ENCODE assay signal across 8 cellular contexts in the genomic region with DNA sequence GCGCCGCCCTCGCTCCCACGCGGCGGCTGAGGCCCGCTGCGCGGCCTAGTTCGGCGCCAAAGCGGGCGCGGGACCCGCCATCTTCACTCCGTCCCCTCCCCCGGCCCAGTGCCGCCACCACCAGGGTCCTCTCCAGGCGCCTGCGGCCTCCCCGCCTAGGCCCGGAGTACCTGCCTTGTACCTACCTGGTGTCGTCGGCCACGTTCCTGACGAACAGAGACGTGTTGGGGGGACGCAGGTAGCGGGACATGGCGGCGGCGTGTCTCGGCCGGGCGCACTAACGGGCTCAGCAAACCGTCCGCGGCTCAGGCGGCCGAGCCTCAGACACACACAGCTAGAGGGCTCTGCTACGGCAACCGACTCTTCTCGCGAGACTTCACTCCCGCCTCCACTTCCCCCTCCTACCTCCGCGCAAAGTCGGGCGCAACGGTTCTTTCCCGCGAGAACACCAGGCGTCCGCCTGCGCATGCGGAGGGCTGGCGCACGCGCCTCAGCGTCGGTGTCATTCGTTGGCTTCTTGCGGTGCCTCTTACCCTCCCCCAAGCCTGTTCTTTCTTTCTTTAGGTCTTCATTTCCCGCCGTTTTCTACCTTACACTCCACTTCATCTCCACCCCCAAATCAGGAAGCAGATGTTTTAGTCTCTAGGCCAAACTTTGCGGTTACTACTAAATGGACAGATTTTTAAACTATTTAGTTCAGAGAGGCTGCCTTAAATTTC. TPM values are rescaled to one million over a fixed set of nuclear protein-coding genes. Genes with fewer than 3 reads are reported as not detected.
DNase-seq lines count a peak whose midpoint lies in the region; ATAC-seq and TF ChIP-seq lines count a peak whose summit lies in the region.

A gene (minus strand): TSS at position 322 of the 719 bp plus-strand sequence. CDS start 72 bp downstream, at position 250.

- H3K27me3 ChIP-seq in left lung = no peaks in the 10 kb centered on the region

- intact Hi-C loops in dendritic cell treated with granulocyte-macrophage colony-stimulating factor and Interleukin-4, amounts not matched to agents 40 ng/mL and 50 ng/mL, for 4 days (cut with micrococcal nuclease) = loop anchor here (1.0 kb wide), 1 partner anchor 21 kb away; a partner anchor contains a TSS
- intact Hi-C loops in left lung (cut with DNase I) = no loop called here

- no peaks in the 10 kb centered on the region for H3K9me3 Mint-ChIP-seq in dendritic cell treated with granulocyte-macrophage colony-stimulating factor and Interleukin-4, amounts not matched to agents 40 ng/mL and 50 ng/mL, for 4 days

- peak within 1 kb of the TSS; percentile 98 for H3K4me3 Mint-ChIP-seq in dendritic cell treated with granulocyte-macrophage colony-stimulating factor and Interleukin-4, amounts not matched to agents 40 ng/mL and 50 ng/mL, for 4 days

- H3K4me1 ChIP-seq in left lung = peaks cover 30 to 51% of the 10 kb centered on the region in 2 donors

- ATAC-seq in GM19395 (IDR thresholded peaks at IDR 0.05; ENCODE audit: unreplicated experiment) (peak; percentile 79), HG03565 (IDR thresholded peaks at IDR 0.05; ENCODE audit: unreplicated experiment) (peak; percentile 68), left lung (peak; percentile 94)

- no peaks in the 10 kb centered on the region for H3K36me3 ChIP-seq in left lung

- no peaks in the 10 kb centered on the region for H3K27me3 Mint-ChIP-seq in dendritic cell treated with granulocyte-macrophage colony-stimulating factor and Interleukin-4, amounts not matched to agents 40 ng/mL and 50 ng/mL, for 4 days

- peak within 1 kb of the TSS; percentile 96 for H3K27ac Mint-ChIP-seq in dendritic cell treated with granulocyte-macrophage colony-stimulating factor and Interleukin-4, amounts not matched to agents 40 ng/mL and 50 ng/mL, for 4 days

- peak in 1 of 2 donors; percentile 51 for TF ChIP-seq CTCF in left lung (IDR thresholded peaks at IDR 0.05)

- peaks cover 46% of the 10 kb centered on the region for H3K4me1 Mint-ChIP-seq in dendritic cell treated with granulocyte-macrophage colony-stimulating factor and Interleukin-4, amounts not matched to agents 40 ng/mL and 50 ng/mL, for 4 days (ENCODE audit: low read depth)

- peak; percentile 99 for DNase-seq in CD1c-positive myeloid dendritic cell (ENCODE audit: extremely low spot score)
- DNase-seq in NCI-H748 treated with DMSO at 0.1 percent for 48 hours (lab: John Stamatoyannopoulos, UW) = peak; percentile 92
- peak; percentile 93 to 96 for DNase-seq in activated CD4-positive, alpha-beta T cell treated with anti-CD3 and anti-CD28 coated beads, Interleukin-2, amount 50 U/mL, for 24 hours (ENCODE audit: low read depth in 1 of 2, low spot score in 1 of 2)
- peak; percentile 99 for DNase-seq in left lung
- DNase-seq in stimulated activated CD4-positive, alpha-beta T cell treated with anti-CD3 and anti-CD28 coated beads, Interleukin-2, amount 100 ng/mL, for 48 hours = peak; percentile 93 to 95

- H3K36me3 Mint-ChIP-seq in dendritic cell treated with granulocyte-macrophage colony-stimulating factor and Interleukin-4, amounts not matched to agents 40 ng/mL and 50 ng/mL, for 4 days (ENCODE audit: low read depth) = peaks cover 35% of the 10 kb centered on the region

- peak within 1 kb of the TSS; percentile 97 for H3K27ac ChIP-seq in left lung

- H3K4me3 ChIP-seq in left lung = peak within 1 kb of the TSS; percentile 77 to 94

- H3K9me3 ChIP-seq in left lung = no peaks in the 10 kb centered on the region

RNA-seq across cellular contexts. Expression of the gene that starts here (rescaled TPM):
- 100 to 1,000 TPM in 1 of 2 donors, 10 to 100 TPM in 1; 84.9 to 102 TPM for total RNA-seq in left lung

Comparison
In these comparisons a context has a peak if more than half of its experiments do, and no peak if none do; other contexts are left out.
1. Peak in every context shown above with its lines: DNase-seq, ATAC-seq, H3K4me3 ChIP-seq and H3K27ac ChIP-seq.